8 cellular contexts compared by ENCODE assay signal in the genomic region with DNA sequence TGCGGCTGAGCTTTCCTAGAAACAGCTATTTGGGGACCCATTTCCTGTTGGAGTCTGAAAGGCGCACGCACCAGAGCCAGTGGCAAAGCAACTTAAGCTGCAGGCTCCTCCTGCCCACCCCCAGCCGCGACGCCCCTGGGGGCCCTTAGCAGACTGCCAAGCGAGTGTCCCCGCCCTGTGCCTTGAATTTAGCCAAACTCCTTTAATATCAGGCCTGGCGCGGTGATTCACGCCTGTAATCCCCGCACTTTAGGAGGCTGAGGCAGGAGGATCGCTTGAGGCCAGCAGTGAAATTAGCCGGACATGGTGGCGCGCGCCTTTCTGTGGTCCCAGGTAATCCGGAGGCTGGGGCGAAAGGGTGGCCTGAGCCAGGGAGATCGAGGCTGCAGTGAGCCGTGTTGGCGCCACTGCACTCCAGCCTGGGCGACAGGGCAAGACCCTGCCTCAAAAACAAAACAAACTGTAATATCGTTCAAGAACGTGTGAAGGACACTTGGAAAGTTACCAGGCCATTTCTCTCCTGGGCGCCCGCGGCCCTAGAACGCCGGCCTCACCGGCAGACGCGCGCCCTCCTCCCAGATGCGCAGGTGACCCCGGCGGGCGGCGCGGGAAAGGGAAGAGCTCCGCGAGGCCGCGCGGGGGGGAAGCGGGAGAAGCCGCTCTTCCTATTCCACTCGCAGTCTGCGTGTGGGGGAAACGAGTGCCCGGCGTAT. TPM values are rescaled to one million over a fixed set of nuclear protein-coding genes. Genes with fewer than 3 reads are reported as not detected.
DNase-seq lines count a peak whose midpoint lies in the region; ATAC-seq, FAIRE-seq and TF ChIP-seq lines count a peak whose summit lies in the region.

No MANE protein-coding gene starts in this region.

- CTCF ChIA-PET in HepG2 (lab: Yijun Ruan, JAX; ENCODE audit: low intra/inter-chr PET ratio, low total read pairs), result interaction anchor here (2.1 kb wide), 1 partner anchor 59 kb away, joined by 11 read pairs; no protein-coding TSS in a partner anchor

- no peaks in the 10 kb centered on the region for H3K79me2 ChIP-seq in HepG2 (ENCODE audit: insufficient read depth, low read length)

- H3K27me3 ChIP-seq in MG63 (no peaks in the 10 kb centered on the region), breast epithelium (peaks cover 0 to 6% of the 10 kb centered on the region in 2 donors), HepG2 (ENCODE audit: control insufficient read depth in 1 of 2, insufficient read depth in 2 of 2, low read length in 2 of 2) (no peaks in the 10 kb centered on the region), thoracic aorta (replicated peaks; ENCODE audit: insufficient read depth) (no peaks in the 10 kb centered on the region)

- H3K27ac ChIP-seq in breast epithelium, result peak overlapping the region; percentile 75 to 80
- no peak overlapping the region for H3K27ac ChIP-seq in HepG2 (ENCODE audit: extremely low read length, insufficient read depth, low read length)
- peak overlapping the region; percentile 27 to 30 for H3K27ac ChIP-seq in thoracic aorta

- intact Hi-C loops in breast epithelium (cut with DNase I; ENCODE audit: low total_unique reads) (no loop called here), HepG2 (cut with micrococcal nuclease; ENCODE audit: unreplicated experiment) (loop anchor here (5.0 kb wide), 1 partner anchor 37 kb away; no protein-coding TSS in a partner anchor)

- FAIRE-seq in GM12892 (lab: Jason Lieb, UNC) (no peak), HepG2 (lab: Jason Lieb, UNC) (no peak)

- POLR2A ChIA-PET in HepG2 (lab: Yijun Ruan, JAX), result no interaction called here

- H3K9me3 ChIP-seq in MG63 (no peaks in the 10 kb centered on the region), breast epithelium (no peaks in the 10 kb centered on the region), HepG2 (ENCODE audit: low read length) (no peaks in the 10 kb centered on the region), thoracic aorta (no peaks in the 10 kb centered on the region)

- H3K36me3 ChIP-seq in MG63 (no peaks in the 10 kb centered on the region), breast epithelium (no peaks in the 10 kb centered on the region), HepG2 (replicated peaks in 1 of 2; ENCODE audit: control insufficient read depth in 1 of 2, insufficient read depth in 2 of 2, low read length in 2 of 2) (no peaks in the 10 kb centered on the region), thoracic aorta (no peaks in the 10 kb centered on the region)

- TF ChIP-seq POLR2A in GM12892 (IDR thresholded peaks at IDR 0.05; ENCODE audit: low read depth, low read length) (no peak), breast epithelium (IDR thresholded peaks at IDR 0.05) (no peak), HepG2 (IDR thresholded peaks at IDR 0.05; ENCODE audit: insufficient read depth in 1 of 2, low read depth in 2 of 2, low read length in 2 of 2) (no peak), GM18505 (IDR thresholded peaks at IDR 0.05; ENCODE audit: borderline replicate concordance, extremely low read depth, insufficient read depth, insufficient read length) (no peak)

- no peak for TF ChIP-seq CTCF in breast epithelium (IDR thresholded peaks at IDR 0.05)
- 0 out of 2 replicates have a peak, but pooled peaks have one; percentile 12 for TF ChIP-seq CTCF in HepG2 (CRISPR knock-in tag; IDR thresholded peaks at IDR 0.05)
- TF ChIP-seq CTCF in thoracic aorta (IDR thresholded peaks at IDR 0.05), result no peak

- H4K20me1 ChIP-seq in HepG2 (ENCODE audit: insufficient read depth, low read length), result no peaks in the 10 kb centered on the region

- peak overlapping the region; percentile 48; the same call in 1 of the 2 replicates for H3K9ac ChIP-seq in HepG2 (ENCODE audit: insufficient read depth, low read depth, low read length)

- H3K4me1 ChIP-seq in breast epithelium (peaks cover 0 to 4% of the 10 kb centered on the region in 2 donors), HepG2 (ENCODE audit: insufficient read depth, low read length) (peaks cover 27% of the 10 kb centered on the region), thoracic aorta (ENCODE audit: control insufficient read depth in 1 of 2, low read depth in 2 of 2) (peaks cover 0 to 12% of the 10 kb centered on the region in 2 donors)

- H2AFZ ChIP-seq in HepG2 (ENCODE audit: low read length), result no peak overlapping the region

- TF ChIP-seq RAD21 in HepG2 (CRISPR knock-in tag; IDR thresholded peaks at IDR 0.05), result no peak

- peak; percentile 41 for DNase-seq in GM12892 (ENCODE audit: insufficient read length)
- no peak for DNase-seq in MG63
- DNase-seq in breast epithelium (ENCODE audit: low spot score in 2 of 2), result no peak
- DNase-seq in HepG2 (ENCODE audit: low spot score), result no peak
- no peak for DNase-seq in thoracic aorta (ENCODE audit: low spot score)
- DNase-seq in SIG-M5 treated with dmso at 0.1 percent for 504 hours (lab: John Stamatoyannopoulos, UW; ENCODE audit: unreplicated experiment), result no peak
- DNase-seq in hippocampal formation (lab: John Stamatoyannopoulos, UW), result no peak

- H3K4me2 ChIP-seq in HepG2 (ENCODE audit: low read depth, low read length), result peak overlapping the region; percentile 97

- H3K4me3 ChIP-seq in MG63 (peak overlapping the region; percentile 81), breast epithelium (peak overlapping the region; percentile 63 to 87 (median 74)), HepG2 (replicated peaks in 1 of 3; ENCODE audit: insufficient read depth in 1 of 3, low read depth in 2 of 3, low read length in 3 of 3) (peak overlapping the region; percentile 84 to 86 (median 86)), thoracic aorta (peak overlapping the region; percentile 81)

- 21% methylated on average over 36 of the region's 52 CpGs for WGBS in HepG2 (ENCODE audit: low lambda C conversion rate)

- no TSS peak for BruUV-seq in HepG2 (replicated peaks; lab: Mats Ljungman, UMichigan)

- TF ChIP-seq EP300 in HepG2 (IDR thresholded peaks at IDR 0.05; ENCODE audit: low read depth in 2 of 2, low read length in 2 of 2) (no peak), HepG2 (CRISPR knock-in tag; IDR thresholded peaks at IDR 0.05; ENCODE audit: borderline replicate concordance) (no peak)

- in situ Hi-C loops in HepG2 (cut with HindIII; ENCODE audit: extremely low pct_ligation_motif_present, low pct_unique_long_range_greater_than_20kb), result loop anchor here (5.0 kb wide), 1 partner anchor 62 kb away; no protein-coding TSS in a partner anchor

- ATAC-seq in HepG2 (peak; percentile 55), thoracic aorta (ENCODE audit: insufficient number of reproducible peaks, low FRiP score, low read depth) (no peak), GM18505 (IDR thresholded peaks at IDR 0.05; ENCODE audit: unreplicated experiment) (no peak)

TF ChIP-seq in HepG2, 621 proteins besides CTCF, POLR2A, EP300 and RAD21 (continues in another document):
- no peak for TF ChIP-seq ATF6 (CRISPR knock-in tag; conservative IDR thresholded peaks at IDR 0.05)

RNA-seq across cellular contexts. Expression of gene F2R, which starts 1.0 kb away (rescaled TPM):
- 3.7 TPM for polyA plus RNA-seq in GM12892 (2012; ENCODE audit: missing spikeins)
- total RNA-seq in MG63 (2014; rRNA removed; shearing (Covaris generic); ENCODE audit: low replicate concordance), result 12.5 and 13.4 TPM in 2 replicates
- 10 to 100 TPM; 15.1 to 39.4 (median 27.2) TPM for total RNA-seq in breast epithelium
- total RNA-seq in HepG2 (2016; rRNA removed; fragmentation: Illumina TruSeq; extraction: Trizol), result 4.6 and 8.3 TPM in 2 replicates
- 0.40 and 0.97 TPM in 2 replicates for total RNA-seq in HepG2 (2016; cell fraction: cytosol; rRNA removed; fragmentation: Illumina TruSeq; extraction: Trizol; ENCODE audit: low read depth)
- 5.0 and 8.5 TPM in 2 replicates for total RNA-seq in HepG2 (2016; cell fraction: insoluble cytoplasmic fraction; rRNA removed; fragmentation: Illumina TruSeq; extraction: Trizol)
- 3.6 and 3.7 TPM in 2 replicates for total RNA-seq in HepG2 (2016; cell fraction: membrane; rRNA removed; fragmentation: Illumina TruSeq; extraction: Trizol)
- total RNA-seq in HepG2 (2016; cell fraction: nucleus; rRNA removed; fragmentation: Illumina TruSeq; extraction: Trizol), result 9.1 and 9.6 TPM in 2 replicates
- polyA plus RNA-seq in HepG2 (2011; rRNA removed), result 12.3 and 13.6 TPM in 2 replicates
- polyA plus RNA-seq in HepG2 (2011; cell fraction: cytosol; rRNA removed), result 10.7 and 16.3 TPM in 2 replicates
- polyA plus RNA-seq in HepG2 (2011; cell fraction: nucleus; rRNA removed), result 2.4 and 3.8 TPM in 2 replicates
- 5.7 and 5.9 TPM in 2 replicates for polyA plus RNA-seq in HepG2 (2012)
- polyA plus RNA-seq in HepG2 (2016; cell fraction: cytosol; fragmentation: Illumina TruSeq; extraction: Trizol; ENCODE audit: low read depth), result 0.66 and 0.90 TPM in 2 replicates
- polyA plus RNA-seq in HepG2 (2016; cell fraction: insoluble cytoplasmic fraction; fragmentation: Illumina TruSeq; extraction: Trizol; ENCODE audit: low read depth), result 5.5 and 5.8 TPM in 2 replicates
- 1.6 and 2.1 TPM in 2 replicates for polyA plus RNA-seq in HepG2 (2016; cell fraction: membrane; fragmentation: Illumina TruSeq; extraction: Trizol; ENCODE audit: low read depth)
- polyA plus RNA-seq in HepG2 (2016; cell fraction: nucleus; fragmentation: Illumina TruSeq; extraction: Trizol; ENCODE audit: insufficient read depth, low read depth), result 10.9 and 12.9 TPM in 2 replicates
- polyA minus RNA-seq in HepG2 (2011; rRNA and poly(A)+ RNA removed; ENCODE audit: low replicate concordance), result 1.3 and 28.5 TPM in 2 replicates
- polyA minus RNA-seq in HepG2 (2011; cell fraction: cytosol; rRNA and poly(A)+ RNA removed), result 8.1 and 10.8 TPM in 2 replicates
- 4.8 and 6.0 TPM in 2 replicates for polyA minus RNA-seq in HepG2 (2011; cell fraction: nucleus; rRNA and poly(A)+ RNA removed)
- 100 to 1,000 TPM in 1 of 2 donors, 10 to 100 TPM in 1; 96.4 to 240 TPM for total RNA-seq in thoracic aorta
